In genomic region chr7:128831178-128831993, GRCh38 we compare ENCODE assay signal across 1 cellular context.
TF ChIP-seq lines count a peak whose summit lies in the region.

No MANE protein-coding gene starts in this region.

TF ChIP-seq in K562, 482 proteins besides CTCF, POLR2A, EP300 and RAD21 (continued from another document and continues in another):
- no peak for TF ChIP-seq ID3 (CRISPR knock-in tag; IDR thresholded peaks at IDR 0.05)
- TF ChIP-seq ID3 (tag; IDR thresholded peaks at IDR 0.05) = no peak
- TF ChIP-seq DMBX1 (CRISPR knock-in tag; IDR thresholded peaks at IDR 0.05; ENCODE audit: borderline replicate concordance) = peak; percentile 36; the same call in 1 of the 2 replicates
- TF ChIP-seq KAT7 (CRISPR knock-in tag; IDR thresholded peaks at IDR 0.05; ENCODE audit: borderline replicate concordance) = peak; percentile 21; the same call in 1 of the 2 replicates
- TF ChIP-seq CBFA2T3 (IDR thresholded peaks at IDR 0.05) = 0 out of 2 replicates have a peak, but pooled peaks have one; percentile 7
- peak; percentile 79 to 85 for TF ChIP-seq KDM1A (IDR thresholded peaks at IDR 0.05)
- no peak for TF ChIP-seq ZNF444 (CRISPR knock-in tag; IDR thresholded peaks at IDR 0.05)
- TF ChIP-seq CHD2 (IDR thresholded peaks at IDR 0.05; ENCODE audit: low read depth, low read length) = 0 out of 2 replicates have a peak, but pooled peaks have one; percentile 35
- no peak for TF ChIP-seq GTF2B (IDR thresholded peaks at IDR 0.05; ENCODE audit: extremely low read depth, insufficient read length)
- TF ChIP-seq SMAD1 (IDR thresholded peaks at IDR 0.05; ENCODE audit: low read depth, low read length, partially characterized antibody) = peak; percentile 50
- no peak for TF ChIP-seq TFE3 (CRISPR knock-in tag; IDR thresholded peaks at IDR 0.05)
- no peak for TF ChIP-seq TCF7L2 (IDR thresholded peaks at IDR 0.05; ENCODE audit: low read depth, low read length)
- no peak for TF ChIP-seq ZC3H8 (IDR thresholded peaks at IDR 0.05)
- no peak for TF ChIP-seq MAFG (tag; conservative IDR thresholded peaks at IDR 0.05)
- no peak for TF ChIP-seq RBM25 (IDR thresholded peaks at IDR 0.05; ENCODE audit: low read depth, low read length, severe bottlenecking)
- peak; percentile 80 for TF ChIP-seq TBP (optimal IDR thresholded peaks at IDR 0.05; ENCODE audit: low read depth, low read length)
- TF ChIP-seq NFIC (IDR thresholded peaks at IDR 0.05) = peak; percentile 26
- no peak for TF ChIP-seq SMAD3 (CRISPR knock-in tag; conservative IDR thresholded peaks at IDR 0.05)
- peak; percentile 68 for TF ChIP-seq NFYB (IDR thresholded peaks at IDR 0.05; ENCODE audit: extremely low read depth, insufficient read length)
- peak; percentile 33; the same call in 1 of the 2 replicates for TF ChIP-seq MYNN (IDR thresholded peaks at IDR 0.05)
- TF ChIP-seq MYNN (CRISPR knock-in tag; IDR thresholded peaks at IDR 0.05) = no peak
- TF ChIP-seq FOS (IDR thresholded peaks at IDR 0.05; ENCODE audit: extremely low read depth, insufficient read length) = no peak
- peak; percentile 80; the same call in 1 of the 2 replicates for TF ChIP-seq ELF2 (CRISPR knock-in tag; IDR thresholded peaks at IDR 0.05)
- TF ChIP-seq SRSF1 (IDR thresholded peaks at IDR 0.05; ENCODE audit: low read depth, low read length) = no peak
- 0 out of 2 replicates have a peak, but pooled peaks have one; percentile 66 for TF ChIP-seq SREBF2 (CRISPR knock-in tag; IDR thresholded peaks at IDR 0.05)
- peak; percentile 82 for TF ChIP-seq ZFX (CRISPR knock-in tag; IDR thresholded peaks at IDR 0.05)
- no peak; the same call in 1 of the 2 replicates for TF ChIP-seq SNIP1 (IDR thresholded peaks at IDR 0.05; ENCODE audit: low read depth)
- TF ChIP-seq ELF1 (tag; IDR thresholded peaks at IDR 0.05) = peak; percentile 51; the same call in 1 of the 2 replicates
- TF ChIP-seq USF1 (CRISPR knock-in tag; IDR thresholded peaks at IDR 0.05) = no peak
- TF ChIP-seq E2F5 (CRISPR knock-in tag; IDR thresholded peaks at IDR 0.05) = no peak
- no peak for TF ChIP-seq MCM3 (IDR thresholded peaks at IDR 0.05)
- TF ChIP-seq FOSL1 (tag; conservative IDR thresholded peaks at IDR 0.05) = no peak
- TF ChIP-seq SMAD2 (IDR thresholded peaks at IDR 0.05; ENCODE audit: low read depth, low read length) = no peak
- peak; percentile 94 for TF ChIP-seq MGA (IDR thresholded peaks at IDR 0.05)
- TF ChIP-seq STAT5A (IDR thresholded peaks at IDR 0.05; ENCODE audit: borderline replicate concordance, low read length) = no peak
- no peak for TF ChIP-seq SIX5 (IDR thresholded peaks at IDR 0.05; ENCODE audit: borderline replicate concordance in 1 of 2, insufficient read depth in 1 of 2, low read depth in 1 of 2, low read length in 2 of 2)
- TF ChIP-seq ZNF75A (CRISPR knock-in tag; IDR thresholded peaks at IDR 0.05) = no peak
- TF ChIP-seq ZNF778 (CRISPR knock-in tag; IDR thresholded peaks at IDR 0.05) = no peak
- TF ChIP-seq TCF3 (CRISPR knock-in tag; IDR thresholded peaks at IDR 0.05) = peak; percentile 5; the same call in 1 of the 2 replicates
- TF ChIP-seq ZNF3 (CRISPR knock-in tag; IDR thresholded peaks at IDR 0.05) = no peak
- TF ChIP-seq MAZ (CRISPR knock-in tag; conservative IDR thresholded peaks at IDR 0.05 in 1 of 2, IDR thresholded peaks at IDR 0.05 in 1 of 2) = peak; percentile 73 to 93
- no peak for TF ChIP-seq SRSF3 (IDR thresholded peaks at IDR 0.05; ENCODE audit: insufficient read depth, low read length)
- no peak for TF ChIP-seq HES1 (IDR thresholded peaks at IDR 0.05; ENCODE audit: low read depth)
- no peak for TF ChIP-seq ZNF655 (CRISPR knock-in tag; IDR thresholded peaks at IDR 0.05)
- peak; percentile 79 to 90 for TF ChIP-seq E2F6 (IDR thresholded peaks at IDR 0.05; ENCODE audit: borderline replicate concordance in 1 of 2, extremely low read depth in 1 of 2, insufficient read depth in 1 of 2, insufficient read length in 1 of 2, low read depth in 1 of 2, low read length in 1 of 2, poor library complexity in 1 of 2, severe bottlenecking in 1 of 2)
- peak; percentile 84 for TF ChIP-seq RBM22 (IDR thresholded peaks at IDR 0.05; ENCODE audit: low read depth, low read length, poor library complexity, severe bottlenecking)
